Comparison of ENCODE assay signal across 9 cellular contexts in genomic region chr9:128098936-128099931, GRCh38. TPM values are rescaled to one million over a fixed set of nuclear protein-coding genes. Genes with fewer than 3 reads are reported as not detected.
DNase-seq lines count a peak whose midpoint lies in the region; ATAC-seq and TF ChIP-seq lines count a peak whose summit lies in the region.
"Had no signal": no experiment of that assay in that cellular context is flagged by ENCODE, and none has a peak within 500 bp of the region (broad histone marks: within the 10 kb centered on the region; RNA-seq: fewer than 3 reads in every experiment).

No MANE protein-coding gene starts in this region.

- no peaks in the 10 kb centered on the region for H3K9me3 ChIP-seq in fibroblast of lung (ENCODE audit: control insufficient read depth, insufficient read depth, low read depth, low read length)

- H3K4me2 ChIP-seq in fibroblast of lung (ENCODE audit: extremely low read depth, insufficient read depth, low read length): peak overlapping the region; percentile 99

- ATAC-seq in omental fat pad (ENCODE audit: low FRiP score) (peak; percentile 3), GM21576 (IDR thresholded peaks at IDR 0.05; ENCODE audit: unreplicated experiment) (no peak), GM21381 (IDR thresholded peaks at IDR 0.05; ENCODE audit: unreplicated experiment) (no peak)
- no peak for ATAC-seq in activated CD4-positive, CD25-positive, alpha-beta regulatory T cell treated with anti-CD3 and anti-CD28 coated beads, Interleukin-2, amount 50 U/mL, for 24 hours

- peak overlapping the region; percentile 91 for H3K9ac ChIP-seq in fibroblast of lung (ENCODE audit: insufficient read depth, low read length)

- TF ChIP-seq CTCF in C4-2B (conservative IDR thresholded peaks at IDR 0.05): no peak
- TF ChIP-seq CTCF in fibroblast of lung (conservative IDR thresholded peaks at IDR 0.05 in 1 of 2, IDR thresholded peaks at IDR 0.05 in 1 of 2; ENCODE audit: low read depth in 1 of 2, low read length in 2 of 2): no peak
- TF ChIP-seq CTCF in omental fat pad (IDR thresholded peaks at IDR 0.05): no peak

- H3K79me2 ChIP-seq in fibroblast of lung (ENCODE audit: control insufficient read depth, insufficient read depth, low read length): peaks cover 68% of the 10 kb centered on the region

- peaks cover 34% of the 10 kb centered on the region for H3K4me1 ChIP-seq in fibroblast of lung (ENCODE audit: control insufficient read depth, extremely low read depth, insufficient read depth, low read length)

- H3K27ac ChIP-seq in C4-2B (peak overlapping the region; percentile 76), fibroblast of lung (ENCODE audit: insufficient read depth, low read length) (peak overlapping the region; percentile 99)

- no peaks in the 10 kb centered on the region for H4K20me1 ChIP-seq in fibroblast of lung (ENCODE audit: control insufficient read depth, extremely low read depth, insufficient read depth, low read length)

- H3K36me3 ChIP-seq in fibroblast of lung (ENCODE audit: control insufficient read depth, insufficient read depth, low read length): peaks cover 41% of the 10 kb centered on the region

- DNase-seq in SW480 (ENCODE audit: low spot score) (peak; percentile 79), fibroblast of lung (ENCODE audit: low read depth in 2 of 2) (peak; percentile 18 to 66), omental fat pad (ENCODE audit: low spot score) (no peak)
- no peak for DNase-seq in activated CD4-positive, alpha-beta T cell treated with anti-CD3 and anti-CD28 coated beads, Interleukin-2, amount 50 U/mL, for 4 hours
- DNase-seq: stimulated activated CD4-positive, alpha-beta T cell treated with anti-CD3 and anti-CD28 coated beads, Interleukin-15, amount 100 ng/mL, for 24 hours had no signal

- H3K4me3 ChIP-seq in fibroblast of lung (replicated peaks in 1 of 4; ENCODE audit: control extremely low read depth in 1 of 4, insufficient read depth in 1 of 4, low read depth in 3 of 4, low read length in 4 of 4): peak overlapping the region; percentile 60 to 64 (median 62)

- H2AFZ ChIP-seq in fibroblast of lung (ENCODE audit: low read length): no peak overlapping the region

- H3K27me3 ChIP-seq in fibroblast of lung (ENCODE audit: control insufficient read depth, insufficient read depth, low read length): no peaks in the 10 kb centered on the region

RNA-seq across cellular contexts. Expression of gene PTGES2, which starts 28.3 kb away (rescaled TPM):
- total RNA-seq in fibroblast of lung (57.3 and 57.6 TPM in 2 replicates), omental fat pad (10 to 100 TPM; 34.6 to 59.4 (median 53.0) TPM)
- polyA plus RNA-seq in fibroblast of lung: 44.8 and 60.7 TPM in 2 replicates
- polyA plus RNA-seq in fibroblast of lung (2012): 47.2 and 75.5 TPM in 2 replicates
- 38.8 and 98.7 TPM in 2 replicates for polyA minus RNA-seq in fibroblast of lung (ENCODE audit: low replicate concordance)

RNA-seq across cellular contexts. Expression of gene SLC25A25, which starts 31.2 kb away (rescaled TPM):
- total RNA-seq in fibroblast of lung: 24.1 and 30.7 TPM in 2 replicates
- polyA plus RNA-seq in fibroblast of lung: 11.2 and 14.0 TPM in 2 replicates
- polyA plus RNA-seq in fibroblast of lung (2012): 14.1 and 16.2 TPM in 2 replicates
- 19.2 and 22.6 TPM in 2 replicates for polyA minus RNA-seq in fibroblast of lung (ENCODE audit: low replicate concordance)
- 100 to 1,000 TPM in 2 of 4 donors, 10 to 100 TPM in 2; 37.8 to 147 (median 102) TPM for total RNA-seq in omental fat pad

RNA-seq across cellular contexts. Expression of gene NAIF1, which starts 32.1 kb away (rescaled TPM):
- total RNA-seq in fibroblast of lung: 12.6 and 13.2 TPM in 2 replicates
- polyA plus RNA-seq in fibroblast of lung: 5.5 and 7.1 TPM in 2 replicates
- polyA plus RNA-seq in fibroblast of lung (2012): 6.4 and 8.0 TPM in 2 replicates
- 3.0 and 20.0 TPM in 2 replicates for polyA minus RNA-seq in fibroblast of lung (ENCODE audit: low replicate concordance)
- 10 to 100 TPM in 1 of 4 donors, 1 to 10 TPM in 3; 5.3 to 13.1 (median 6.7) TPM for total RNA-seq in omental fat pad

RNA-seq across cellular contexts. Expression of gene LCN2, which starts 50.0 kb away (rescaled TPM):
- total RNA-seq in fibroblast of lung (not detected in 2 replicates), omental fat pad (1 to 10 TPM in 2 of 4 donors, not detected in 2; 1.7 TPM)
- not detected in 2 replicates for polyA plus RNA-seq in fibroblast of lung
- not detected in 2 replicates for polyA plus RNA-seq in fibroblast of lung (2012)
- not detected in 2 replicates for polyA minus RNA-seq in fibroblast of lung (ENCODE audit: low replicate concordance)

Comparison
In these comparisons a context has a peak if more than half of its experiments do, and no peak if none do; other contexts are left out.
1. DNase-seq: peak in SW480 (single experiment) and fibroblast of lung (2 of 2); none in omental fat pad (single experiment) and activated CD4-positive, alpha-beta T cell treated with anti-CD3 and anti-CD28 coated beads, Interleukin-2, amount 50 U/mL, for 4 hours (0 of 2).